In the genomic region with DNA sequence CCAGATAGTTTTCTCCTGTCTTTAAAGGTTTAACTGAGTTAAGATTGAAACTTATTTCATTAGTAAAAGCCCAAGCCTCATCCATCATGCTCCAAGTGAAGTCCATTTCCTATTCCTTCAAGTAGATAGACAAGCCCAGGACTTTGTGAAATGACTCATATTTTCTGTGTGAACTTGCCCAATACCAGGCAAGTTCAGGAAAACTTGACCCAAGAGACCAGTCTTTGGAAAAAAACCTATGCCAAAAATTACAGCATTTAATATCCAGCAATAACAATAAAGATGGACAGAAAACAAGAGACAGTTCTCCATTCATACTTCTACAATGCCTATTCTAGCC, we compare ENCODE assay signal across 8 cellular contexts. TPM values are rescaled to one million over a fixed set of nuclear protein-coding genes. Genes with fewer than 3 reads are reported as not detected.
A peak's percentile ranks its signal among the peaks of the same experiment; 100 is the strongest.
DNase-seq lines count a peak whose midpoint lies in the region; ATAC-seq, FAIRE-seq and TF ChIP-seq lines count a peak whose summit lies in the region.

No MANE protein-coding gene starts in this region.

- peak overlapping the region; percentile 90 for H3K4me2 ChIP-seq in GM12878 (ENCODE audit: control insufficient read depth, insufficient read depth)

- no peak for FAIRE-seq in GM12878 (lab: Jason Lieb, UNC)

- in situ Hi-C loops in GM12878 (cut with MboI): no loop called here

- H3K27ac ChIP-seq in GM12878 (ENCODE audit: control insufficient read depth, insufficient read depth): no peak overlapping the region
- peak overlapping the region; percentile 28 to 82 (median 78) for H3K27ac ChIP-seq in tibial nerve

- H3K4me1 ChIP-seq in GM12878 (ENCODE audit: control insufficient read depth, insufficient read depth, low read length) (peaks cover 12% of the 10 kb centered on the region), tibial nerve (peaks cover 0 to 20% (median 10%) of the 10 kb centered on the region in 4 donors)

- RAD21 ChIA-PET in GM12878 (lab: Charles Lee; ENCODE audit: unreplicated experiment): interaction anchor here (0.8 to 5.0 kb wide), 7 partner anchors 25 to 202 kb away, joined by 3 to 56 read pairs (median 3); no protein-coding TSS in a partner anchor

- TF ChIP-seq CTCF in GM12878 (IDR thresholded peaks at IDR 0.05 in 2 of 3, conservative IDR thresholded peaks at IDR 0.05 in 1 of 3; ENCODE audit: control insufficient read depth in 2 of 3, extremely low read depth in 1 of 3, insufficient read depth in 1 of 3, low read depth in 3 of 3, low read length in 3 of 3) (no peak), tibial nerve (IDR thresholded peaks at IDR 0.05) (no peak)

- no peak for ATAC-seq in activated CD8-positive, alpha-beta memory T cell treated with anti-CD3 and anti-CD28 coated beads, Interleukin-2, amount 10 ng/mL, durations not matched to agents 7 days and 5 days
- no peak for ATAC-seq in GM12878
- ATAC-seq in HG03520 (IDR thresholded peaks at IDR 0.05; ENCODE audit: unreplicated experiment): no peak

- H3K4me3 Mint-ChIP-seq in activated CD8-positive, alpha-beta memory T cell treated with anti-CD3 and anti-CD28 coated beads, Interleukin-2, amount 10 ng/mL, durations not matched to agents 7 days and 5 days: peak overlapping the region; percentile 89

- peaks cover 9% of the 10 kb centered on the region for H3K79me2 ChIP-seq in GM12878 (ENCODE audit: control insufficient read depth, insufficient read depth, low read length)

- peak overlapping the region; percentile 68 for H2AFZ ChIP-seq in GM12878 (ENCODE audit: control insufficient read depth, low read depth, low read length)

- H3K9me3 Mint-ChIP-seq in activated CD8-positive, alpha-beta memory T cell treated with anti-CD3 and anti-CD28 coated beads, Interleukin-2, amount 10 ng/mL, durations not matched to agents 7 days and 5 days (ENCODE audit: low read depth): no peaks in the 10 kb centered on the region

- H3K9me3 ChIP-seq in GM12878 (replicated peaks; ENCODE audit: control insufficient read depth, insufficient read depth, low read length) (no peaks in the 10 kb centered on the region), tibial nerve (no peaks in the 10 kb centered on the region)

- no peaks in the 10 kb centered on the region for H3K27me3 Mint-ChIP-seq in activated CD8-positive, alpha-beta memory T cell treated with anti-CD3 and anti-CD28 coated beads, Interleukin-2, amount 10 ng/mL, durations not matched to agents 7 days and 5 days

- POLR2A ChIA-PET in GM12878 (lab: Charles Lee): interaction anchor here (0.8 to 3.1 kb wide), 6 partner anchors 27 to 35 kb away, joined by 3 to 21 read pairs (median 4); partner anchors contain the start of gene NUCKS1

- peak overlapping the region; percentile 93 for H3K27ac Mint-ChIP-seq in activated CD8-positive, alpha-beta memory T cell treated with anti-CD3 and anti-CD28 coated beads, Interleukin-2, amount 10 ng/mL, durations not matched to agents 7 days and 5 days

- H3K9ac ChIP-seq in GM12878 (ENCODE audit: control insufficient read depth, insufficient read depth, low read length): no peak overlapping the region; the same call in 1 of the 2 replicates

- peaks cover 27% of the 10 kb centered on the region for H3K36me3 Mint-ChIP-seq in activated CD8-positive, alpha-beta memory T cell treated with anti-CD3 and anti-CD28 coated beads, Interleukin-2, amount 10 ng/mL, durations not matched to agents 7 days and 5 days

- intact Hi-C loops in GM12878 (cut with micrococcal nuclease; ENCODE audit: unreplicated experiment): no loop called here

- CTCF ChIA-PET in activated CD8-positive, alpha-beta memory T cell treated with anti-CD3 and anti-CD28 coated beads, Interleukin-2, amount 10 ng/mL, durations not matched to agents 7 days and 5 days (lab: Charles Lee): interaction anchor here (1.1 to 2.8 kb wide), 10 partner anchors 10 to 239 kb away, joined by 3 to 16 read pairs (median 5); no protein-coding TSS in a partner anchor
- CTCF ChIA-PET in GM12878 (lab: Yijun Ruan, JAX): interaction anchor here (0.9 to 7.4 kb wide), 11 partner anchors 9 to 330 kb away, joined by 3 to 59 read pairs (median 5); no protein-coding TSS in a partner anchor

- DNase-seq in activated CD8-positive, alpha-beta memory T cell treated with anti-CD3 and anti-CD28 coated beads, Interleukin-2, amount 10 ng/mL, durations not matched to agents 7 days and 5 days: no peak
- no peak for DNase-seq in activated CD8-positive, alpha-beta memory T cell treated with anti-CD3 and anti-CD28 coated beads for 24 hours
- DNase-seq in GM12878 (ENCODE audit: low read depth, low spot score) (no peak), kidney glomerular epithelial cell (lab: John Stamatoyannopoulos, UW) (peak; percentile 39), tibial nerve (ENCODE audit: low spot score in 2 of 2) (peak in 1 of 2 donors; percentile 61), HPDE6-E6E7 (ENCODE audit: extremely low spot score) (no peak), NCI-H2227 treated with DMSO at 0.1 percent for 48 hours (lab: John Stamatoyannopoulos, UW) (no peak)

- SMC1A ChIA-PET in GM12878 (lab: Charles Lee; ENCODE audit: uncharacterized antibody, unreplicated experiment): interaction anchor here (0.8 to 4.6 kb wide), 10 partner anchors 10 to 117 kb away, joined by 3 to 28 read pairs (median 5); no protein-coding TSS in a partner anchor

- TF ChIP-seq EP300 in GM12878 (IDR thresholded peaks at IDR 0.05; ENCODE audit: borderline replicate concordance in 1 of 2, control insufficient read depth in 1 of 2, low read depth in 2 of 2, low read length in 2 of 2) (no peak), tibial nerve (IDR thresholded peaks at IDR 0.05) (peak; percentile 8 to 65)

- H3K4me1 Mint-ChIP-seq in activated CD8-positive, alpha-beta memory T cell treated with anti-CD3 and anti-CD28 coated beads, Interleukin-2, amount 10 ng/mL, durations not matched to agents 7 days and 5 days: peaks cover 46% of the 10 kb centered on the region

- H3K36me3 ChIP-seq in GM12878 (ENCODE audit: control insufficient read depth in 2 of 2, insufficient read depth in 2 of 2, low read length in 1 of 2) (no peaks in the 10 kb centered on the region), tibial nerve (peaks cover 0 to 6% (median 0%) of the 10 kb centered on the region in 3 donors)

- H4K20me1 ChIP-seq in GM12878 (ENCODE audit: control insufficient read depth, insufficient read depth): no peaks in the 10 kb centered on the region

- TF ChIP-seq RAD21 in GM12878 (IDR thresholded peaks at IDR 0.05; ENCODE audit: insufficient read depth, low read depth, low read length): no peak

- H3K4me3 ChIP-seq in GM12878 (peak overlapping the region; percentile 88; the same call in 1 of the 2 replicates), tibial nerve (peak overlapping the region in 3 of 4 donors; percentile 53 to 73 (median 66))

- H3K27me3 ChIP-seq in GM12878 (replicated peaks in 1 of 2; ENCODE audit: control insufficient read depth in 2 of 2, insufficient read depth in 2 of 2, low read length in 1 of 2) (no peaks in the 10 kb centered on the region), tibial nerve (no peaks in the 10 kb centered on the region)

- no TSS peak for BruUV-seq in GM12878 (replicated peaks; lab: Mats Ljungman, UMichigan)

- TF ChIP-seq POLR2A in GM12878 (IDR thresholded peaks at IDR 0.05; ENCODE audit: low read depth, low read length) (no peak), tibial nerve (IDR thresholded peaks at IDR 0.05) (no peak)

RNA-seq across cellular contexts. Expression of gene RAB29, which starts 0.4 kb away (rescaled TPM):
- 10 to 100 TPM; 51.0 to 61.4 TPM for total RNA-seq in activated CD8-positive, alpha-beta memory T cell treated with anti-CD3 and anti-CD28 coated beads, Interleukin-2, amount 10 ng/mL, durations not matched to agents 7 days and 5 days
- 52.7 and 57.1 TPM in 2 replicates for total RNA-seq in GM12878 (2013; cell fraction: nucleolus; rRNA removed)
- total RNA-seq in GM12878 (2014; rRNA removed) (11.7 and 15.9 TPM in 2 replicates), GM12878 (2014; rRNA removed; fragmentation: Illumina TruSeq; extraction: Trizol) (16.8 and 18.0 TPM in 2 replicates), GM12878 (2021) (12.5 TPM in 2 replicates), tibial nerve (10 to 100 TPM; 11.1 to 78.4 (median 14.9) TPM)
- polyA plus RNA-seq in GM12878 (2011; ENCODE audit: low read depth): 8.1 TPM
- polyA plus RNA-seq in GM12878 (2011; rRNA removed) (74.5 and 75.5 TPM in 2 replicates), GM12878 (2014; fragmentation: Illumina TruSeq; extraction: Trizol) (20.5 and 22.6 TPM in 2 replicates), GM12878 (2014; fragmentation: Nextera tagmentation; extraction: Ambion mirVana) (10 to 100 TPM; 12.6 to 16.2 TPM), GM12878 (2014; rRNA removed) (15.7 and 15.8 TPM in 2 replicates), GM12878 (2016; fragmentation: Nextera tagmentation; extraction: Ambion mirVana) (10 to 100 TPM; 13.7 to 14.2 TPM)
- polyA plus RNA-seq in GM12878 (2011; cell fraction: cytosol; rRNA removed): 65.7 and 79.1 TPM in 2 replicates
- polyA plus RNA-seq in GM12878 (2011; cell fraction: nucleus; rRNA removed): 22.2 and 26.9 TPM in 2 replicates
- 13.3 and 14.9 TPM in 2 replicates for polyA plus RNA-seq in GM12878 (2012)
- 49.7 and 57.1 TPM in 2 replicates for polyA minus RNA-seq in GM12878 (2011; rRNA and poly(A)+ RNA removed)
- 19.2 and 22.4 TPM in 2 replicates for polyA minus RNA-seq in GM12878 (2011; cell fraction: cytosol; rRNA and poly(A)+ RNA removed)
- 15.2 and 23.0 TPM in 2 replicates for polyA minus RNA-seq in GM12878 (2011; cell fraction: nucleus; rRNA and poly(A)+ RNA removed)

RNA-seq across cellular contexts. Expression of gene NUCKS1, which starts 25.7 kb away (rescaled TPM):
- 100 to 1,000 TPM; 179 to 211 TPM for total RNA-seq in activated CD8-positive, alpha-beta memory T cell treated with anti-CD3 and anti-CD28 coated beads, Interleukin-2, amount 10 ng/mL, durations not matched to agents 7 days and 5 days
- total RNA-seq in GM12878 (2013; cell fraction: nucleolus; rRNA removed): 43.7 and 102 TPM in 2 replicates
- 55.4 and 81.8 TPM in 2 replicates for total RNA-seq in GM12878 (2014; rRNA removed)
- total RNA-seq in GM12878 (2014; rRNA removed; fragmentation: Illumina TruSeq; extraction: Trizol): 127 and 135 TPM in 2 replicates
- 126 and 133 TPM in 2 replicates for total RNA-seq in GM12878 (2021)
- 21.8 TPM for polyA plus RNA-seq in GM12878 (2011; ENCODE audit: low read depth)
- polyA plus RNA-seq in GM12878 (2011; rRNA removed): 68.3 and 124 TPM in 2 replicates
- 25.5 and 27.9 TPM in 2 replicates for polyA plus RNA-seq in GM12878 (2011; cell fraction: cytosol; rRNA removed)
- 14.5 and 18.7 TPM in 2 replicates for polyA plus RNA-seq in GM12878 (2011; cell fraction: nucleus; rRNA removed)
- polyA plus RNA-seq in GM12878 (2012): 39.6 and 47.4 TPM in 2 replicates
- polyA plus RNA-seq in GM12878 (2014; fragmentation: Illumina TruSeq; extraction: Trizol): 98.4 and 130 TPM in 2 replicates
- 10 to 100 TPM; 40.5 to 41.7 TPM for polyA plus RNA-seq in GM12878 (2014; fragmentation: Nextera tagmentation; extraction: Ambion mirVana)
- 47.3 and 60.3 TPM in 2 replicates for polyA plus RNA-seq in GM12878 (2014; rRNA removed)
- 10 to 100 TPM; 53.5 to 55.7 TPM for polyA plus RNA-seq in GM12878 (2016; fragmentation: Nextera tagmentation; extraction: Ambion mirVana)
- 63.1 and 97.2 TPM in 2 replicates for polyA minus RNA-seq in GM12878 (2011; rRNA and poly(A)+ RNA removed)
- 28.1 and 33.3 TPM in 2 replicates for polyA minus RNA-seq in GM12878 (2011; cell fraction: cytosol; rRNA and poly(A)+ RNA removed)
- 29.3 and 34.8 TPM in 2 replicates for polyA minus RNA-seq in GM12878 (2011; cell fraction: nucleus; rRNA and poly(A)+ RNA removed)
- total RNA-seq in tibial nerve: 100 to 1,000 TPM in 3 of 4 donors, 10 to 100 TPM in 1; 80.1 to 181 (median 115) TPM

RNA-seq across cellular contexts. Expression of gene SLC41A1, which starts 37.3 kb away (rescaled TPM):
- 10 to 100 TPM; 13.3 to 16.7 TPM for total RNA-seq in activated CD8-positive, alpha-beta memory T cell treated with anti-CD3 and anti-CD28 coated beads, Interleukin-2, amount 10 ng/mL, durations not matched to agents 7 days and 5 days
- 1.5 TPM in 2 replicates for total RNA-seq in GM12878 (2013; cell fraction: nucleolus; rRNA removed)
- 0.22 and 0.45 TPM in 2 replicates for total RNA-seq in GM12878 (2014; rRNA removed)
- total RNA-seq in GM12878 (2014; rRNA removed; fragmentation: Illumina TruSeq; extraction: Trizol): 0.22 and 0.28 TPM in 2 replicates
- total RNA-seq in GM12878 (2021): 0.40 and 0.69 TPM in 2 replicates
- 1.0 TPM for polyA plus RNA-seq in GM12878 (2011; ENCODE audit: low read depth)
- 10.6 and 11.3 TPM in 2 replicates for polyA plus RNA-seq in GM12878 (2011; rRNA removed)
- 7.6 and 10.4 TPM in 2 replicates for polyA plus RNA-seq in GM12878 (2011; cell fraction: cytosol; rRNA removed)
- polyA plus RNA-seq in GM12878 (2011; cell fraction: nucleus; rRNA removed): 15.7 and 18.2 TPM in 2 replicates
- polyA plus RNA-seq in GM12878 (2012): 1.1 and 1.5 TPM in 2 replicates
- polyA plus RNA-seq in GM12878 (2014; fragmentation: Illumina TruSeq; extraction: Trizol): 0.48 and 0.71 TPM in 2 replicates
- under 1 TPM; 0.13 to 0.15 TPM for polyA plus RNA-seq in GM12878 (2014; fragmentation: Nextera tagmentation; extraction: Ambion mirVana)
- 0.36 and 0.40 TPM in 2 replicates for polyA plus RNA-seq in GM12878 (2014; rRNA removed)
- polyA plus RNA-seq in GM12878 (2016; fragmentation: Nextera tagmentation; extraction: Ambion mirVana): under 1 TPM; 0.24 to 0.96 TPM
- polyA minus RNA-seq in GM12878 (2011; rRNA and poly(A)+ RNA removed): 5.4 and 6.6 TPM in 2 replicates
- polyA minus RNA-seq in GM12878 (2011; cell fraction: cytosol; rRNA and poly(A)+ RNA removed): 2.3 and 2.9 TPM in 2 replicates
- polyA minus RNA-seq in GM12878 (2011; cell fraction: nucleus; rRNA and poly(A)+ RNA removed): 3.6 and 4.0 TPM in 2 replicates
- 10 to 100 TPM; 15.7 to 20.9 (median 18.6) TPM for total RNA-seq in tibial nerve

Comparison
In these comparisons a context has a peak if more than half of its experiments do, and no peak if none do; other contexts are left out.
1. RNA of gene SLC41A1, which starts 37.3 kb away (total RNA-seq): 15.7 to 20.9 TPM in tibial nerve and 13.3 to 16.7 TPM in activated CD8-positive, alpha-beta memory T cell treated with anti-CD3 and anti-CD28 coated beads, Interleukin-2, amount 10 ng/mL, durations not matched to agents 7 days and 5 days; 0.22 to 1.5 TPM in GM12878; every median in the first group is over 4 times any median in the second.